Comparison of ENCODE assay signal across 8 cellular contexts in genomic region chr13:94602467-94602866, GRCh38. TPM values are rescaled to one million over a fixed set of nuclear protein-coding genes. Genes with fewer than 3 reads are reported as not detected.
DNase-seq lines count a peak whose midpoint lies in the region; ATAC-seq and TF ChIP-seq lines count a peak whose summit lies in the region.

No MANE protein-coding gene starts in this region.

- H3K9ac ChIP-seq in GM23248: peak overlapping the region; percentile 93

- H4K20me1 ChIP-seq in GM23248 (ENCODE audit: insufficient read depth): no peaks in the 10 kb centered on the region

- peak overlapping the region; percentile 89 for H2AFZ ChIP-seq in GM23248

- 0% methylated on average over 1 of the region's 1 CpG for WGBS in GM23248 (ENCODE audit: low coverage in 1 of 2, low lambda C conversion rate in 2 of 2, missing lambda C conversion rate in 2 of 2), 2 experiments

- H3K9me3 ChIP-seq in GM23248 (ENCODE audit: low read depth): no peaks in the 10 kb centered on the region
- no peaks in the 10 kb centered on the region for H3K9me3 ChIP-seq in Peyer's patch
- no peaks in the 10 kb centered on the region for H3K9me3 ChIP-seq in gastrocnemius medialis

- H3K27me3 ChIP-seq in GM23248 (replicated peaks; ENCODE audit: insufficient read depth): no peaks in the 10 kb centered on the region
- H3K27me3 ChIP-seq in Peyer's patch: no peaks in the 10 kb centered on the region
- no peaks in the 10 kb centered on the region for H3K27me3 ChIP-seq in gastrocnemius medialis

- ATAC-seq in gastrocnemius medialis (no peak), GM18519 (IDR thresholded peaks at IDR 0.05; ENCODE audit: low FRiP score, unreplicated experiment) (no peak)

- in situ Hi-C loops in GM23248 (cut with MboI): no loop called here
- in situ Hi-C loops in gastrocnemius medialis (cut with MboI; ENCODE audit: low sequenced_read_pairs in 4 of 4): no loop called here

- peaks cover 11% of the 10 kb centered on the region for H3K4me1 ChIP-seq in GM23248 (ENCODE audit: insufficient read depth)
- peaks cover 0 to 7% (median 0%) of the 10 kb centered on the region in 4 donors for H3K4me1 ChIP-seq in Peyer's patch
- H3K4me1 ChIP-seq in gastrocnemius medialis: peaks cover 6 to 7% of the 10 kb centered on the region in 2 donors

- intact Hi-C loops in gastrocnemius medialis (cut with DNase I; ENCODE audit: low total_unique reads): no loop called here

- H3K4me3 ChIP-seq in GM23248 (peak overlapping the region; percentile 97), Peyer's patch (peak overlapping the region; percentile 68 to 95 (median 86)), fibroblast of mammary gland (ENCODE audit: control insufficient read depth, low read depth, low read length) (peak overlapping the region; percentile 93), gastrocnemius medialis (peak overlapping the region; percentile 68 to 95 (median 85))

- peak overlapping the region; percentile 95 for H3K4me2 ChIP-seq in GM23248 (ENCODE audit: unreplicated experiment)

- DNase-seq in GM23248: no peak
- DNase-seq in Peyer's patch: no peak
- no peak for DNase-seq in fibroblast of mammary gland (ENCODE audit: low read depth)
- no peak for DNase-seq in gastrocnemius medialis
- no peak for DNase-seq in DMS153 treated with DMSO at 0.1 percent for 48 hours (lab: John Stamatoyannopoulos, UW; ENCODE audit: unreplicated experiment)
- DNase-seq in SKM-1 treated with dmso at 0.1 percent for 144 hours (lab: John Stamatoyannopoulos, UW; ENCODE audit: unreplicated experiment): no peak
- no peak for DNase-seq in activated CD4-positive, alpha-beta T cell treated with anti-CD3 and anti-CD28 coated beads for 1 hour

- no peaks in the 10 kb centered on the region for H3F3A ChIP-seq in GM23248 (ENCODE audit: insufficient read depth)

- no peak for TF ChIP-seq POLR2A in Peyer's patch (IDR thresholded peaks at IDR 0.05)
- no peak for TF ChIP-seq POLR2A in gastrocnemius medialis (IDR thresholded peaks at IDR 0.05)

- no peak for TF ChIP-seq CTCF in Peyer's patch (IDR thresholded peaks at IDR 0.05)
- no peak for TF ChIP-seq CTCF in fibroblast of mammary gland (conservative IDR thresholded peaks at IDR 0.05; ENCODE audit: control insufficient read depth, insufficient read depth, low read depth, low read length)
- TF ChIP-seq CTCF in gastrocnemius medialis (IDR thresholded peaks at IDR 0.05 in 4 of 5, conservative IDR thresholded peaks at IDR 0.05 in 1 of 5): no peak

- H3K36me3 ChIP-seq in GM23248 (ENCODE audit: low read depth) (0 out of 2 replicates have a peak, but pooled peaks cover 6% of the 10 kb centered on the region), Peyer's patch (peaks cover 0 to 5% (median 0%) of the 10 kb centered on the region in 3 donors), gastrocnemius medialis (no peaks in the 10 kb centered on the region)

- peak overlapping the region; percentile 78 for H3K27ac ChIP-seq in GM23248
- peak overlapping the region in 2 of 4 donors; percentile 66 to 92 for H3K27ac ChIP-seq in Peyer's patch
- H3K27ac ChIP-seq in gastrocnemius medialis: peak overlapping the region; percentile 71 to 89 (median 78)

- no peaks in the 10 kb centered on the region for H3K9me2 ChIP-seq in GM23248 (ENCODE audit: insufficient read depth)

- peaks cover 58% of the 10 kb centered on the region for H3K79me2 ChIP-seq in GM23248 (ENCODE audit: insufficient read depth)

RNA-seq across cellular contexts. Expression of gene GPR180, which starts 0.8 kb away (rescaled TPM):
- 7.7 and 8.1 TPM in 2 replicates for total RNA-seq in GM23248 (2014; rRNA removed; shearing (Covaris generic))
- 5.8 and 6.3 TPM in 2 replicates for polyA plus RNA-seq in GM23248 (2016; fragmentation: Nextera tagmentation; extraction: Ambion mirVana)
- total RNA-seq in Peyer's patch (1 to 10 TPM; 1.8 to 5.0 (median 3.5) TPM), gastrocnemius medialis (1 to 10 TPM; 3.2 to 4.8 (median 4.1) TPM)

RNA-seq across cellular contexts. Expression of gene TGDS, which starts 6.5 kb away (rescaled TPM):
- 12.9 and 18.3 TPM in 2 replicates for total RNA-seq in GM23248 (2014; rRNA removed; shearing (Covaris generic))
- polyA plus RNA-seq in GM23248 (2016; fragmentation: Nextera tagmentation; extraction: Ambion mirVana): 12.9 and 14.2 TPM in 2 replicates
- total RNA-seq in Peyer's patch (10 to 100 TPM in 2 of 4 donors, 1 to 10 TPM in 2; 4.9 to 30.5 (median 11.4) TPM), gastrocnemius medialis (1 to 10 TPM; 2.9 to 6.0 (median 4.0) TPM)
